5 cellular contexts compared by ENCODE assay signal in the genomic region with DNA sequence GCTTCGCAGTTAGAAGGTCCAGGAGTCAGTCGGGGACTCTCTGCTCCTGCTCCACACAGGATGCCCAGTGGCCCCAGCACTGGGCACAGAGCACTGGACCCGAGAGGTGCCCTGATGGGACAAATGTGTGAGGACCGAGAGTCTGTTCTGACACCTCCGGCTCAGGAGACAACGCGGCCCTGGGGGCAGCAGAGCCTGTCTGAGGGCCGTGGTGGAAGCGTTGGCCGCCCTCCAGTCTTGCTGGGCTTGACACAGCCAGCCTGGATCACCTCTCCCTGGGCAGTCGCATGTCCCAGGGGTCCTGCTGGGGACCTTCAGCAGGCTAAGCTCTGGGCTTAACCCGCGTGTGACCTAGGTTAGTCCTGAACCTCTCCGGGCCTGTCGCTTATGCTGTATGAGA.
"Had no signal": no experiment of that assay in that cellular context is flagged by ENCODE, and none has a peak within 500 bp of the region (broad histone marks: within the 10 kb centered on the region; RNA-seq: fewer than 3 reads in every experiment).

No MANE protein-coding gene starts in this region.

- H3K27ac ChIP-seq: gastroesophageal sphincter, parathyroid adenoma, skin epidermis, tibial nerve had no signal

- H3K9ac ChIP-seq: parathyroid adenoma had no signal

- H3K27me3 ChIP-seq: tibial nerve had no signal

- H3K36me3 ChIP-seq: gastroesophageal sphincter, tibial nerve had no signal

- H3K4me1 ChIP-seq: gastroesophageal sphincter, parathyroid adenoma, tibial nerve had no signal

- H3K79me2 ChIP-seq: parathyroid adenoma had no signal

- H3K9me3 ChIP-seq: gastroesophageal sphincter, tibial nerve had no signal

- DNase-seq: cerebellar nuclear complex had no signal

- ATAC-seq: gastroesophageal sphincter had no signal

- H3K4me3 ChIP-seq: gastroesophageal sphincter, skin epidermis, tibial nerve had no signal
